In genomic region chr4:57109847-57110634, GRCh38 we compare ENCODE assay signal across 8 cellular contexts. TPM values are rescaled to one million over a fixed set of nuclear protein-coding genes. Genes with fewer than 3 reads are reported as not detected.
A peak's percentile ranks its signal among the peaks of the same experiment; 100 is the strongest.
DNase-seq lines count a peak whose midpoint lies in the region; ATAC-seq and TF ChIP-seq lines count a peak whose summit lies in the region.

A gene with protein sequence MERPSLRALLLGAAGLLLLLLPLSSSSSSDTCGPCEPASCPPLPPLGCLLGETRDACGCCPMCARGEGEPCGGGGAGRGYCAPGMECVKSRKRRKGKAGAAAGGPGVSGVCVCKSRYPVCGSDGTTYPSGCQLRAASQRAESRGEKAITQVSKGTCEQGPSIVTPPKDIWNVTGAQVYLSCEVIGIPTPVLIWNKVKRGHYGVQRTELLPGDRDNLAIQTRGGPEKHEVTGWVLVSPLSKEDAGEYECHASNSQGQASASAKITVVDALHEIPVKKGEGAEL (minus strand): TSS chr4:57110385. CDS start chr4:57110351, 34 bp downstream.

- ATAC-seq in CD4-positive, CD25-positive, alpha-beta regulatory T cell (ENCODE audit: low read depth in 2 of 2), result peak; percentile 23 to 33
- ATAC-seq in GM19395 (IDR thresholded peaks at IDR 0.05; ENCODE audit: unreplicated experiment), result peak; percentile 57
- ATAC-seq in right cardiac atrium, result peak; percentile 91 to 94

- H3K4me1 Mint-ChIP-seq in CD4-positive, CD25-positive, alpha-beta regulatory T cell, result peaks cover 0 to 12% (median 9%) of the 10 kb centered on the region in 4 donors
- peaks cover 8% of the 10 kb centered on the region for H3K4me1 Mint-ChIP-seq in progenitor cell of endocrine pancreas (ENCODE audit: low read depth)

- no peaks in the 10 kb centered on the region for H3K36me3 ChIP-seq in CD4-positive, CD25-positive, alpha-beta regulatory T cell (ENCODE audit: control insufficient read depth, insufficient read depth, low read length)
- no peaks in the 10 kb centered on the region for H3K36me3 ChIP-seq in Loucy (ENCODE audit: insufficient read depth, low read length)

- peaks cover 13% of the 10 kb centered on the region for H4K20me1 ChIP-seq in Loucy (ENCODE audit: insufficient read depth, low read length, poor library complexity, severe bottlenecking)

- H3K27me3 Mint-ChIP-seq in CD4-positive, CD25-positive, alpha-beta regulatory T cell, result peaks cover 76% of the 10 kb centered on the region
- peaks cover 68% of the 10 kb centered on the region for H3K27me3 Mint-ChIP-seq in progenitor cell of endocrine pancreas

- no peaks in the 10 kb centered on the region for H3K36me3 Mint-ChIP-seq in CD4-positive, CD25-positive, alpha-beta regulatory T cell
- no peaks in the 10 kb centered on the region for H3K36me3 Mint-ChIP-seq in progenitor cell of endocrine pancreas (ENCODE audit: insufficient read depth)

- H3K79me2 ChIP-seq in Loucy (ENCODE audit: insufficient read depth, low read length), result peaks cover 46% of the 10 kb centered on the region

- H3K4me3 ChIP-seq in CD4-positive, CD25-positive, alpha-beta regulatory T cell (ENCODE audit: low read depth, low read length), result peak within 1 kb of the TSS; percentile 7
- H3K4me3 ChIP-seq in Loucy (ENCODE audit: low read length, poor library complexity, severe bottlenecking) (peak within 1 kb of the TSS; percentile 73), right cardiac atrium (ENCODE audit: low read length) (peak within 1 kb of the TSS; percentile 82)

- WGBS in right cardiac atrium, result under 1% methylated on average over 101 of the region's 101 CpGs

- no peaks in the 10 kb centered on the region for H3K9me2 ChIP-seq in Loucy (replicated peaks; ENCODE audit: low read depth, low read length)

- peaks cover 10% of the 10 kb centered on the region for H3F3A ChIP-seq in Loucy (ENCODE audit: low read depth)

- H3K9ac ChIP-seq in Loucy (ENCODE audit: low read depth, low read length, poor library complexity, severe bottlenecking), result peak within 1 kb of the TSS; percentile 93

- peak within 1 kb of the TSS; percentile 77 for H3K4me2 ChIP-seq in Loucy (ENCODE audit: low read depth, low read length, poor library complexity, severe bottlenecking)

- H3K27ac ChIP-seq in CD4-positive, CD25-positive, alpha-beta regulatory T cell (ENCODE audit: insufficient read depth, low read length, poor library complexity, severe bottlenecking), result no peak within 1 kb of the TSS
- peak within 1 kb of the TSS; percentile 91 for H3K27ac ChIP-seq in right cardiac atrium (ENCODE audit: low read length)

- peak in 1 of 3 donors; percentile 1 for DNase-seq in CD4-positive, CD25-positive, alpha-beta regulatory T cell
- DNase-seq in astrocyte of the hippocampus (ENCODE audit: low read depth, low spot score) (peak; percentile 76), right cardiac atrium (peak; percentile 74 to 90 (median 90)), progenitor cell of endocrine pancreas (ENCODE audit: low spot score, unreplicated experiment) (peak; percentile 28), NCI-H446 treated with DMSO at 0.1 percent for 48 hours (lab: John Stamatoyannopoulos, UW) (no peak), NCI-H187 treated with DMSO at 0.1 percent for 48 hours (lab: John Stamatoyannopoulos, UW) (no peak)

- H3K9me3 ChIP-seq in CD4-positive, CD25-positive, alpha-beta regulatory T cell (ENCODE audit: control insufficient read depth in 2 of 2, low read length in 2 of 2), result no peaks in the 10 kb centered on the region
- no peaks in the 10 kb centered on the region for H3K9me3 ChIP-seq in Loucy (ENCODE audit: insufficient read depth, low read depth, low read length)
- H3K9me3 ChIP-seq in right cardiac atrium (ENCODE audit: control insufficient read depth, low read length), result no peaks in the 10 kb centered on the region

- peaks cover 0 to 7% (median 0%) of the 10 kb centered on the region in 7 donors for H3K9me3 Mint-ChIP-seq in CD4-positive, CD25-positive, alpha-beta regulatory T cell
- no peaks in the 10 kb centered on the region for H3K9me3 Mint-ChIP-seq in progenitor cell of endocrine pancreas (ENCODE audit: low read depth)

- no peak for TF ChIP-seq CTCF in Loucy (conservative IDR thresholded peaks at IDR 0.05; ENCODE audit: low read length)
- TF ChIP-seq CTCF in progenitor cell of endocrine pancreas (IDR thresholded peaks at IDR 0.05; ENCODE audit: unreplicated experiment), result peak; percentile 7

- peaks cover 23% of the 10 kb centered on the region for H3K27me3 ChIP-seq in CD4-positive, CD25-positive, alpha-beta regulatory T cell (ENCODE audit: control insufficient read depth, insufficient read depth, low read length)
- no peaks in the 10 kb centered on the region for H3K27me3 ChIP-seq in Loucy (ENCODE audit: insufficient read depth, low read length, poor library complexity, severe bottlenecking)
- no peaks in the 10 kb centered on the region for H3K27me3 ChIP-seq in right cardiac atrium (ENCODE audit: control insufficient read depth, insufficient read depth)

- intact Hi-C loops in right cardiac atrium (cut with DNase I), result loop anchor here (5.0 to 10.0 kb wide), 2 partner anchors 65 to 68 kb away; no protein-coding TSS in a partner anchor

- H3K4me1 ChIP-seq in CD4-positive, CD25-positive, alpha-beta regulatory T cell (ENCODE audit: control insufficient read depth, insufficient read depth, low read length, poor library complexity, severe bottlenecking), result peaks cover 18% of the 10 kb centered on the region
- H3K4me1 ChIP-seq in Loucy (ENCODE audit: insufficient read depth, low read length, poor library complexity, severe bottlenecking) (peaks cover 77% of the 10 kb centered on the region), right cardiac atrium (ENCODE audit: control insufficient read depth, insufficient read depth, low read length) (no peaks in the 10 kb centered on the region)

- H3K27ac Mint-ChIP-seq in CD4-positive, CD25-positive, alpha-beta regulatory T cell, result peak within 1 kb of the TSS in 2 of 3 donors; percentile 50 to 78
- H3K27ac Mint-ChIP-seq in progenitor cell of endocrine pancreas, result peak within 1 kb of the TSS; percentile 73

- peak within 1 kb of the TSS; percentile 59 for H2AFZ ChIP-seq in Loucy (ENCODE audit: low read length)

- peak within 1 kb of the TSS in 3 of 4 donors; percentile 56 to 82 (median 64) for H3K4me3 Mint-ChIP-seq in CD4-positive, CD25-positive, alpha-beta regulatory T cell
- H3K4me3 Mint-ChIP-seq in progenitor cell of endocrine pancreas (ENCODE audit: low read depth), result peak within 1 kb of the TSS; percentile 83

RNA-seq across cellular contexts. Expression of the gene that starts here (rescaled TPM):
- 0.91 TPM for total RNA-seq in CD4-positive, CD25-positive, alpha-beta regulatory T cell
- under 1 TPM in 2 of 4 donors, not detected in 2; 0.15 to 0.67 TPM for polyA plus RNA-seq in CD4-positive, CD25-positive, alpha-beta regulatory T cell
- total RNA-seq in right cardiac atrium, result 100 to 1,000 TPM; 813 to 983 (median 905) TPM
- 809 TPM for polyA plus RNA-seq in right cardiac atrium
- total RNA-seq in progenitor cell of endocrine pancreas, result 8.4 and 12.3 TPM in 2 replicates

Comparison
In these comparisons a context has a peak if more than half of its experiments do, and no peak if none do; other contexts are left out.
1. RNA of the gene that starts here (total RNA-seq): 813 to 983 TPM in right cardiac atrium; 8.4 to 12.3 TPM in progenitor cell of endocrine pancreas and 0.91 TPM in CD4-positive, CD25-positive, alpha-beta regulatory T cell (single experiment); every median in the first group is over 10 times any median in the second.
2. RNA of the gene that starts here (polyA plus RNA-seq): 809 TPM in right cardiac atrium (single experiment); 0.15 to 0.67 TPM in CD4-positive, CD25-positive, alpha-beta regulatory T cell; every median in the first group is over 100 times any median in the second.
3. Peak in ATAC-seq and H3K4me3 ChIP-seq in CD4-positive, CD25-positive, alpha-beta regulatory T cell; RNA of the gene not detected or under 1 TPM.
4. ATAC-seq: peak in every context shown above with its lines; median percentile 92 in right cardiac atrium; 57 in GM19395; 28 in CD4-positive, CD25-positive, alpha-beta regulatory T cell.
5. DNase-seq: peak in astrocyte of the hippocampus (single experiment), right cardiac atrium (3 of 3) and progenitor cell of endocrine pancreas (single experiment); none in NCI-H446 treated with DMSO at 0.1 percent for 48 hours (single experiment) and NCI-H187 treated with DMSO at 0.1 percent for 48 hours (single experiment).
6. H3K4me3 ChIP-seq: peak in every context shown above with its lines; median percentile 82 in right cardiac atrium; 73 in Loucy; 7 in CD4-positive, CD25-positive, alpha-beta regulatory T cell.